ENCODE assay signal across 9 cellular contexts in genomic region chr19:5687360-5688198, GRCh38. TPM values are rescaled to one million over a fixed set of nuclear protein-coding genes. Genes with fewer than 3 reads are reported as not detected.
DNase-seq lines count a peak whose midpoint lies in the region; ATAC-seq, FAIRE-seq and TF ChIP-seq lines count a peak whose summit lies in the region.
"Had no signal": no experiment of that assay in that cellular context is flagged by ENCODE, and none has a peak within 500 bp of the region (broad histone marks: within the 10 kb centered on the region; RNA-seq: fewer than 3 reads in every experiment).

No MANE protein-coding gene starts in this region.

- H3K27ac ChIP-seq in hepatocyte: no peak overlapping the region
- H3K27ac ChIP-seq in small intestine (ENCODE audit: low read depth in 1 of 2, low read length in 1 of 2): peak overlapping the region; percentile 14 to 28

- intact Hi-C loops in activated B cell treated with CpG ODN at 0.5 μM for 24 hours (cut with micrococcal nuclease): loop anchor here (1.0 to 2.0 kb wide), 3 partner anchors 64 to 897 kb away; partner anchors contain the start of genes FEM1A and SAFB

- TF ChIP-seq CTCF in activated B cell treated with CpG ODN at 0.5 μM for 24 hours (IDR thresholded peaks at IDR 0.05) (no peak), hepatocyte (IDR thresholded peaks at IDR 0.05; ENCODE audit: poor library complexity) (no peak)

- H3K4me1 Mint-ChIP-seq in activated B cell treated with CpG ODN at 0.5 μM for 24 hours: peaks cover 33% of the 10 kb centered on the region

- H3K4me3 Mint-ChIP-seq in activated B cell treated with CpG ODN at 0.5 μM for 24 hours: peak overlapping the region; percentile 85

- H3K4me1 ChIP-seq in hepatocyte (ENCODE audit: insufficient read depth): peaks cover 8% of the 10 kb centered on the region
- H3K4me1 ChIP-seq in small intestine (ENCODE audit: control insufficient read depth in 2 of 2, insufficient read depth in 1 of 2, low read depth in 1 of 2, low read length in 1 of 2): no peaks in the 10 kb centered on the region

- no peaks in the 10 kb centered on the region for H3K36me3 ChIP-seq in hepatocyte (replicated peaks; ENCODE audit: insufficient read depth, low read depth)
- no peaks in the 10 kb centered on the region for H3K36me3 ChIP-seq in small intestine (ENCODE audit: control insufficient read depth in 2 of 2, insufficient read depth in 2 of 2, low read length in 2 of 2)

- H3K79me2 ChIP-seq in hepatocyte: peaks cover 24% of the 10 kb centered on the region

- H3K36me3 Mint-ChIP-seq in activated B cell treated with CpG ODN at 0.5 μM for 24 hours (ENCODE audit: low read depth): peaks cover 21% of the 10 kb centered on the region

- POLR2A ChIA-PET in HEK293T (lab: Yijun Ruan, JAX): interaction anchor here (0.8 to 4.2 kb wide), 7 partner anchors 11 to 104 kb away, joined by 3 to 49 read pairs (median 8); partner anchors contain the start of genes CATSPERD, DUS3L, LONP1 and SAFB
- POLR2A ChIA-PET in activated B cell treated with CpG ODN at 0.5 μM for 24 hours (lab: Charles Lee): interaction anchor here (0.7 to 6.4 kb wide), 12 partner anchors 8 to 1053 kb away, joined by 3 to 102 read pairs (median 7); partner anchors contain the start of genes CATSPERD, KHSRP, LONP1 and SAFB

- CTCF ChIA-PET in HEK293T (lab: Yijun Ruan, JAX) (interaction anchor here (0.6 to 1.1 kb wide), 6 partner anchors 16 to 107 kb away, joined by 3 to 5 read pairs (median 3); partner anchors contain the start of gene DUS3L), activated B cell treated with CpG ODN at 0.5 μM for 24 hours (lab: Charles Lee) (interaction anchor here (1.1 to 2.0 kb wide), 4 partner anchors 11 to 117 kb away, joined by 3 to 5 read pairs (median 4); no protein-coding TSS in a partner anchor)

- H3K27me3 ChIP-seq in hepatocyte (no peaks in the 10 kb centered on the region), small intestine (ENCODE audit: control insufficient read depth in 2 of 2, insufficient read depth in 2 of 2, low read length in 2 of 2) (no peaks in the 10 kb centered on the region)

- no peaks in the 10 kb centered on the region for H3K27me3 Mint-ChIP-seq in activated B cell treated with CpG ODN at 0.5 μM for 24 hours

- H3K9me3 ChIP-seq in hepatocyte (ENCODE audit: low read depth): no peaks in the 10 kb centered on the region
- no peaks in the 10 kb centered on the region for H3K9me3 ChIP-seq in small intestine (ENCODE audit: control insufficient read depth, low read depth)

- no peak for DNase-seq in HEK293T (ENCODE audit: extremely low spot score)
- DNase-seq in activated B cell treated with CpG ODN at 0.5 μM for 24 hours: no peak
- no peak for DNase-seq in hepatocyte (ENCODE audit: low spot score)
- DNase-seq in small intestine: no peak
- DNase-seq in dedifferentiated amniotic fluid mesenchymal stem cell (ENCODE audit: extremely low spot score): no peak
- DNase-seq in NCI-H1694 treated with DMSO at 0.1 percent for 48 hours (lab: John Stamatoyannopoulos, UW): no peak

- ATAC-seq in activated B cell treated with CpG ODN at 0.5 μM for 24 hours (ENCODE audit: low read depth) (no peak), GM18511 (IDR thresholded peaks at IDR 0.05; ENCODE audit: unreplicated experiment) (no peak), GM19455 (IDR thresholded peaks at IDR 0.05; ENCODE audit: unreplicated experiment) (no peak)

- peaks cover 23% of the 10 kb centered on the region for H4K20me1 ChIP-seq in hepatocyte (ENCODE audit: insufficient read depth, poor library complexity, severe bottlenecking)

- no peaks in the 10 kb centered on the region for H3K9me3 Mint-ChIP-seq in activated B cell treated with CpG ODN at 0.5 μM for 24 hours

- H3K27ac Mint-ChIP-seq in activated B cell treated with CpG ODN at 0.5 μM for 24 hours: no peak overlapping the region

- no peak overlapping the region for H2AFZ ChIP-seq in hepatocyte

- H3K4me3 ChIP-seq in hepatocyte (no peak overlapping the region), small intestine (ENCODE audit: low read depth in 1 of 2, low read length in 2 of 2) (peak overlapping the region in 1 of 2 donors; percentile 40)

- FAIRE-seq in small intestine (lab: Jason Lieb, UNC): no peak

- H3K4me2 ChIP-seq in hepatocyte: peak overlapping the region; percentile 82

- H3K9me2 ChIP-seq in hepatocyte (replicated peaks; ENCODE audit: insufficient read depth): no peaks in the 10 kb centered on the region

- WGBS in hepatocyte (ENCODE audit: low lambda C conversion rate, missing lambda C conversion rate): 86% methylated on average over 55 of the region's 76 CpGs
- 53 to 58% (median 54%) methylated on average over 59 to 76 of the region's 76 CpGs for WGBS in small intestine, 3 donors

TF ChIP-seq in HEK293T, 16 proteins besides CTCF, POLR2A, EP300 and RAD21:
- TF ChIP-seq ZNF384 (IDR thresholded peaks at IDR 0.05) (no peak), FOXM1 (IDR thresholded peaks at IDR 0.05; ENCODE audit: borderline replicate concordance) (no peak), HDGF (IDR thresholded peaks at IDR 0.05; ENCODE audit: borderline replicate concordance) (no peak), L3MBTL2 (conservative IDR thresholded peaks at IDR 0.05) (peak; percentile 80), FOXA1 (IDR thresholded peaks at IDR 0.05) (no peak), FOXK2 (IDR thresholded peaks at IDR 0.05) (no peak), PKNOX1 (IDR thresholded peaks at IDR 0.05) (0 out of 2 replicates have a peak, but pooled peaks have one; percentile 38), ARNT (IDR thresholded peaks at IDR 0.05) (no peak), LEF1 (IDR thresholded peaks at IDR 0.05; ENCODE audit: borderline replicate concordance) (no peak), ELF4 (IDR thresholded peaks at IDR 0.05) (no peak), SP1 (IDR thresholded peaks at IDR 0.05) (no peak)

RNA-seq across cellular contexts. Expression of gene RPL36, which starts 2.5 kb away (rescaled TPM):
- total RNA-seq in activated B cell treated with CpG ODN at 0.5 μM for 24 hours: 1,170 and 1,330 TPM in 2 replicates
- 637 and 1,059 TPM in 2 replicates for total RNA-seq in hepatocyte
- 917 and 990 TPM in 2 replicates for polyA plus RNA-seq in hepatocyte
- polyA plus RNA-seq in small intestine: 1,000 to 10,000 TPM in 2 of 3 donors, 100 to 1,000 TPM in 1; 945 to 1,946 (median 1,463) TPM

RNA-seq across cellular contexts. Expression of gene HSD11B1L, which starts 6.8 kb away (rescaled TPM):
- 1.4 and 1.5 TPM in 2 replicates for total RNA-seq in activated B cell treated with CpG ODN at 0.5 μM for 24 hours
- 14.0 and 14.9 TPM in 2 replicates for total RNA-seq in hepatocyte
- polyA plus RNA-seq in hepatocyte: 25.1 and 26.0 TPM in 2 replicates
- 1 to 10 TPM; 4.5 to 6.0 (median 4.6) TPM for polyA plus RNA-seq in small intestine

RNA-seq across cellular contexts. Expression of gene MICOS13, which starts 7.3 kb away (rescaled TPM):
- total RNA-seq in activated B cell treated with CpG ODN at 0.5 μM for 24 hours (58.0 and 60.8 TPM in 2 replicates), hepatocyte (32.3 and 38.2 TPM in 2 replicates)
- polyA plus RNA-seq in hepatocyte (120 and 157 TPM in 2 replicates), small intestine (100 to 1,000 TPM in 2 of 3 donors, 10 to 100 TPM in 1; 99.5 to 134 (median 117) TPM)

RNA-seq across cellular contexts. Expression of gene LONP1, which starts 32.4 kb away (rescaled TPM):
- 72.9 and 77.5 TPM in 2 replicates for total RNA-seq in activated B cell treated with CpG ODN at 0.5 μM for 24 hours
- 61.6 and 63.0 TPM in 2 replicates for total RNA-seq in hepatocyte
- polyA plus RNA-seq in hepatocyte: 79.1 and 79.2 TPM in 2 replicates
- polyA plus RNA-seq in small intestine: 10 to 100 TPM; 41.6 to 69.2 (median 45.6) TPM

RNA-seq across cellular contexts. Expression of gene CATSPERD, which starts 32.9 kb away (rescaled TPM):
- total RNA-seq in activated B cell treated with CpG ODN at 0.5 μM for 24 hours: not detected in 2 replicates
- not detected in 2 replicates for total RNA-seq in hepatocyte
- not detected in 2 replicates for polyA plus RNA-seq in hepatocyte
- polyA plus RNA-seq in small intestine: not detected
- total RNA-seq: H4 had no signal
